8 cellular contexts compared by ENCODE assay signal in the genomic region with DNA sequence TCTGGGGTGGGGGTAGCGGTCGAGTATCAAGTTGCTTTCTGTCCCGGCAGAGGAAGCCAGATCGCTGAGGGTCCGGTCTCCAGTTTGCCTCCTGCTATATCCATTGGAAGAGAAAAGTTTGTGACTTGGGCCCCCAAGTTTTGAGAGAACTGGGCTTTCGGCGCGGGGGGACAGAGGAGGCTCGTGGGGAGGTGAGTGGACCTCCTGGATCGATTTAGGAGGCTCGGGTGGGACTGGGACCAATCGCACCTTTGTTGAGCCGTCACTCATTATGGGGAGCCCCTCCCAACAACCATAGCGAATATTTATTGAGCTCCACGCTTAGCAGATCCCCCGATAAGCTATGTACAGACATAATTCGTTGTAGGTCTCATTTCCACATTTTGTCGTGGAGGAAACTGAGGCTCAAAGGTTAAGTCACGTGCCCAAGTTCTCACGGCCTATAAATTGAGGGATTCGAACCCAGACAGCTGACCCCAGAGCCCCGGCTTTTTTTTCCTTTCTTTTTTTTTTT. TPM values are rescaled to one million over a fixed set of nuclear protein-coding genes. Genes with fewer than 3 reads are reported as not detected.
DNase-seq lines count a peak whose midpoint lies in the region; ATAC-seq, FAIRE-seq and TF ChIP-seq lines count a peak whose summit lies in the region.

No MANE protein-coding gene starts in this region.

- TF ChIP-seq RAD21 in A549 (conservative IDR thresholded peaks at IDR 0.05 in 1 of 2, IDR thresholded peaks at IDR 0.05 in 1 of 2): no peak

- peak overlapping the region; percentile 82 for H3K4me3 ChIP-seq in A549
- H3K4me3 ChIP-seq in H7 (ENCODE audit: insufficient read depth, low read depth, low read length): peak overlapping the region; percentile 83
- peak overlapping the region; percentile 86 to 99 for H3K4me3 ChIP-seq in kidney (ENCODE audit: low read length in 2 of 2)
- peak overlapping the region; percentile 72 for H3K4me3 ChIP-seq in thymus (ENCODE audit: low read length)

- no peaks in the 10 kb centered on the region for H3K9me3 Mint-ChIP-seq in activated naive CD8-positive, alpha-beta T cell (ENCODE audit: low read depth)

- peak; percentile 9 to 12; a peak in 4 of 6 replicates for ATAC-seq in A549

- H3K9me3 ChIP-seq in A549 (no peaks in the 10 kb centered on the region), kidney (ENCODE audit: control insufficient read depth in 1 of 2, low read length in 2 of 2) (no peaks in the 10 kb centered on the region), thymus (ENCODE audit: control insufficient read depth) (peaks cover 2% of the 10 kb centered on the region)

- POLR2A ChIA-PET in A549 (lab: Yijun Ruan, JAX): interaction anchor here (0.7 to 2.8 kb wide), 2 partner anchors 10 to 16 kb away, joined by 3 to 19 read pairs; partner anchors contain the start of gene NR2C2AP

- intact Hi-C loops in kidney (cut with DNase I): no loop called here

- DNase-seq in A549 (ENCODE audit: low read depth in 1 of 2, low spot score in 1 of 2): no peak
- no peak for DNase-seq in H7
- DNase-seq in kidney: no peak
- no peak for DNase-seq in NCI-H1092 treated with DMSO at 0.1 percent for 48 hours (lab: John Stamatoyannopoulos, UW)
- no peak for DNase-seq in stimulated activated CD4-positive, alpha-beta T cell treated with anti-CD3 and anti-CD28 coated beads, Interleukin-4, amount 100 ng/mL, for 24 hours
- DNase-seq in D341Med (ENCODE audit: low spot score): no peak

- 0 out of 2 replicates have a peak, but pooled peaks have one; percentile 25 for TF ChIP-seq POLR2A in A549 (IDR thresholded peaks at IDR 0.05; ENCODE audit: low read length)

- peak overlapping the region; percentile 98 for H3K27ac Mint-ChIP-seq in activated naive CD8-positive, alpha-beta T cell

- H3K27me3 ChIP-seq in H7 (ENCODE audit: control insufficient read depth, insufficient read depth, low read length) (no peaks in the 10 kb centered on the region), thymus (ENCODE audit: control insufficient read depth, insufficient read depth) (no peaks in the 10 kb centered on the region)

- peak overlapping the region; percentile 91 to 94 for H3K27ac ChIP-seq in A549
- H3K27ac ChIP-seq in kidney (ENCODE audit: low read depth in 2 of 2, low read length in 2 of 2): peak overlapping the region in 1 of 2 donors; percentile 42
- peak overlapping the region; percentile 67 for H3K27ac ChIP-seq in thymus (ENCODE audit: low read depth)

- H3K4me1 Mint-ChIP-seq in activated naive CD8-positive, alpha-beta T cell (ENCODE audit: low read depth): peaks cover 39% of the 10 kb centered on the region

- H3K4me3 Mint-ChIP-seq in activated naive CD8-positive, alpha-beta T cell: peak overlapping the region; percentile 97

- H3K36me3 ChIP-seq in H7 (replicated peaks; ENCODE audit: control insufficient read depth, insufficient read depth, low read length): peaks cover 3% of the 10 kb centered on the region
- H3K36me3 ChIP-seq in kidney (ENCODE audit: control insufficient read depth in 1 of 2, insufficient read depth in 2 of 2, low read length in 2 of 2): peaks cover 0 to 3% of the 10 kb centered on the region in 2 donors
- peaks cover 17% of the 10 kb centered on the region for H3K36me3 ChIP-seq in thymus (ENCODE audit: control insufficient read depth, insufficient read depth)

- CTCF ChIA-PET in A549 (lab: Yijun Ruan, JAX): interaction anchor here (0.5 to 0.9 kb wide), 4 partner anchors 15 to 298 kb away, joined by 3 read pairs; no protein-coding TSS in a partner anchor

- H3K27me3 Mint-ChIP-seq in activated naive CD8-positive, alpha-beta T cell: no peaks in the 10 kb centered on the region

- 1% methylated on average over 11 of the region's 22 CpGs for WGBS in A549 (ENCODE audit: missing lambda C conversion rate)
- under 1% methylated on average over 22 of the region's 22 CpGs for WGBS in thymus

- no peak for FAIRE-seq in A549 (lab: Jason Lieb, UNC)
- FAIRE-seq in kidney (lab: Jason Lieb, UNC): no peak

- H3K36me3 Mint-ChIP-seq in activated naive CD8-positive, alpha-beta T cell: no peaks in the 10 kb centered on the region

- H3K4me1 ChIP-seq in A549 (peaks cover 18% of the 10 kb centered on the region; the same call in 2 of the 3 replicates), kidney (ENCODE audit: control insufficient read depth in 1 of 2, insufficient read depth in 1 of 2, low read depth in 1 of 2, low read length in 2 of 2) (peaks cover 4 to 18% of the 10 kb centered on the region in 2 donors), thymus (ENCODE audit: control insufficient read depth, insufficient read depth, low read length) (peaks cover 18% of the 10 kb centered on the region)

- peak overlapping the region; percentile 30 to 87 for H3K9ac ChIP-seq in kidney (ENCODE audit: low read length in 2 of 2)

- TF ChIP-seq EP300 in A549 (IDR thresholded peaks at IDR 0.05): no peak

- peak overlapping the region; percentile 70 for H3K4me2 ChIP-seq in A549

- TF ChIP-seq CTCF in A549 (IDR thresholded peaks at IDR 0.05): no peak
- no peak for TF ChIP-seq CTCF in kidney (IDR thresholded peaks at IDR 0.05; ENCODE audit: borderline replicate concordance, extremely low read depth, insufficient read depth)

TF ChIP-seq in A549, 52 proteins besides CTCF, POLR2A, EP300 and RAD21 (continues in another document):
- TF ChIP-seq, protein P1, sequence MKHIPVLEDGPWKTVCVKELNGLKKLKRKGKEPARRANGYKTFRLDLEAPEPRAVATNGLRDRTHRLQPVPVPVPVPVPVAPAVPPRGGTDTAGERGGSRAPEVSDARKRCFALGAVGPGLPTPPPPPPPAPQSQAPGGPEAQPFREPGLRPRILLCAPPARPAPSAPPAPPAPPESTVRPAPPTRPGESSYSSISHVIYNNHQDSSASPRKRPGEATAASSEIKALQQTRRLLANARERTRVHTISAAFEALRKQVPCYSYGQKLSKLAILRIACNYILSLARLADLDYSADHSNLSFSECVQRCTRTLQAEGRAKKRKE (CRISPR knock-in tag; IDR thresholded peaks at IDR 0.05; ENCODE audit: low read depth): no peak
- TF ChIP-seq PHF8 (IDR thresholded peaks at IDR 0.05; ENCODE audit: borderline replicate concordance, low read depth): no peak
- no peak for TF ChIP-seq HOXB5 (CRISPR knock-in tag; IDR thresholded peaks at IDR 0.05)
- no peak for TF ChIP-seq ZSCAN20 (CRISPR knock-in tag; IDR thresholded peaks at IDR 0.05)
- no peak for TF ChIP-seq KDM5A (IDR thresholded peaks at IDR 0.05)
- TF ChIP-seq JUN (IDR thresholded peaks at IDR 0.05): no peak

RNA-seq across cellular contexts. Expression of gene RFXANK, which starts 0.9 kb away (rescaled TPM):
- 23.4 and 24.3 TPM in 2 replicates for polyA plus RNA-seq in A549 (2011; rRNA removed)
- 47.4 and 49.6 TPM in 2 replicates for polyA plus RNA-seq in A549 (2012; cell fraction: cytosol; rRNA removed)
- 100 and 110 TPM in 2 replicates for polyA plus RNA-seq in A549 (2012; cell fraction: nucleus; rRNA removed)
- 30.0 to 32.3 TPM (median 30.6 TPM) in 3 replicates for polyA plus RNA-seq in A549 (2017; fragmentation: RNase III; extraction: RNeasy Plus Mini Kit Qiagen cat#74134 plus additional on column Dnase treatment)
- 34.3 and 39.4 TPM in 2 replicates for polyA minus RNA-seq in A549 (2011; rRNA and poly(A)+ RNA removed)
- total RNA-seq in H7 (2014; rRNA removed; shearing (Covaris generic)): 43.5 and 51.0 TPM in 2 replicates
- 70.7 TPM for total RNA-seq in kidney
- 133 TPM for polyA plus RNA-seq in kidney (ENCODE audit: insufficient read depth, low read depth, low replicate concordance)
- polyA plus RNA-seq in thymus: 136 TPM

RNA-seq across cellular contexts. Expression of gene BORCS8, which starts 1.0 kb away (rescaled TPM):
- 7.2 and 9.1 TPM in 2 replicates for polyA plus RNA-seq in A549 (2011; rRNA removed)
- 20.2 and 23.6 TPM in 2 replicates for polyA plus RNA-seq in A549 (2012; cell fraction: cytosol; rRNA removed)
- polyA plus RNA-seq in A549 (2012; cell fraction: nucleus; rRNA removed): 21.1 and 21.2 TPM in 2 replicates
- 10.6 to 12.3 TPM (median 11.5 TPM) in 3 replicates for polyA plus RNA-seq in A549 (2017; fragmentation: RNase III; extraction: RNeasy Plus Mini Kit Qiagen cat#74134 plus additional on column Dnase treatment)
- 10.7 and 12.3 TPM in 2 replicates for polyA minus RNA-seq in A549 (2011; rRNA and poly(A)+ RNA removed)
- total RNA-seq in H7 (2014; rRNA removed; shearing (Covaris generic)): 12.5 and 18.9 TPM in 2 replicates
- 42.2 TPM for total RNA-seq in kidney
- 51.7 TPM for polyA plus RNA-seq in kidney (ENCODE audit: insufficient read depth, low read depth, low replicate concordance)
- 23.8 TPM for polyA plus RNA-seq in thymus

RNA-seq across cellular contexts. Expression of gene NR2C2AP, which starts 10.2 kb away (rescaled TPM):
- 19.3 and 20.0 TPM in 2 replicates for polyA plus RNA-seq in A549 (2011; rRNA removed)
- polyA plus RNA-seq in A549 (2012; cell fraction: cytosol; rRNA removed): 28.1 and 30.6 TPM in 2 replicates
- 30.0 and 32.7 TPM in 2 replicates for polyA plus RNA-seq in A549 (2012; cell fraction: nucleus; rRNA removed)
- 24.1 to 24.8 TPM (median 24.6 TPM) in 3 replicates for polyA plus RNA-seq in A549 (2017; fragmentation: RNase III; extraction: RNeasy Plus Mini Kit Qiagen cat#74134 plus additional on column Dnase treatment)
- 13.2 and 16.3 TPM in 2 replicates for polyA minus RNA-seq in A549 (2011; rRNA and poly(A)+ RNA removed)
- total RNA-seq in H7 (2014; rRNA removed; shearing (Covaris generic)): 25.8 and 31.4 TPM in 2 replicates
- 15.5 TPM for total RNA-seq in kidney
- polyA plus RNA-seq in kidney (ENCODE audit: insufficient read depth, low read depth, low replicate concordance): 13.5 TPM
- polyA plus RNA-seq in thymus: 20.1 TPM

RNA-seq across cellular contexts. Expression of gene NCAN, which starts 18.8 kb away (rescaled TPM):
- polyA plus RNA-seq in A549 (2011; rRNA removed): 0.03 and 0.05 TPM in 2 replicates
- 0.03 TPM in 2 replicates for polyA plus RNA-seq in A549 (2012; cell fraction: cytosol; rRNA removed)
- 0.02 and 0.04 TPM in 2 replicates for polyA plus RNA-seq in A549 (2012; cell fraction: nucleus; rRNA removed)
- polyA plus RNA-seq in A549 (2017; fragmentation: RNase III; extraction: RNeasy Plus Mini Kit Qiagen cat#74134 plus additional on column Dnase treatment): 0.01 to 0.03 TPM in 2 of 3 replicates, not detected in the other
- 0.15 and 0.74 TPM in 2 replicates for polyA minus RNA-seq in A549 (2011; rRNA and poly(A)+ RNA removed)
- 0.81 and 1.7 TPM in 2 replicates for total RNA-seq in H7 (2014; rRNA removed; shearing (Covaris generic))
- total RNA-seq in kidney: 0.13 TPM
- polyA plus RNA-seq in kidney (ENCODE audit: insufficient read depth, low read depth, low replicate concordance): not detected
- 0.27 TPM for polyA plus RNA-seq in thymus

RNA-seq across cellular contexts. Expression of gene MEF2B, which starts 22.9 kb away (rescaled TPM):
- polyA plus RNA-seq in A549 (2011; rRNA removed): 0.10 and 0.20 TPM in 2 replicates
- 0.26 and 0.54 TPM in 2 replicates for polyA plus RNA-seq in A549 (2012; cell fraction: cytosol; rRNA removed)
- 3.6 and 4.1 TPM in 2 replicates for polyA plus RNA-seq in A549 (2012; cell fraction: nucleus; rRNA removed)
- polyA plus RNA-seq in A549 (2017; fragmentation: RNase III; extraction: RNeasy Plus Mini Kit Qiagen cat#74134 plus additional on column Dnase treatment): 0.13 to 0.31 TPM (median 0.29 TPM) in 3 replicates
- 0.17 TPM in 1 of 2 replicates, not detected in the other for polyA minus RNA-seq in A549 (2011; rRNA and poly(A)+ RNA removed)
- total RNA-seq in H7 (2014; rRNA removed; shearing (Covaris generic)): 0.80 TPM in 1 of 2 replicates, not detected in the other
- 3.4 TPM for total RNA-seq in kidney
- 0.47 TPM for polyA plus RNA-seq in kidney (ENCODE audit: insufficient read depth, low read depth, low replicate concordance)
- 2.1 TPM for polyA plus RNA-seq in thymus
